ENCODE assay signal across 19 cellular contexts in the genomic region with DNA sequence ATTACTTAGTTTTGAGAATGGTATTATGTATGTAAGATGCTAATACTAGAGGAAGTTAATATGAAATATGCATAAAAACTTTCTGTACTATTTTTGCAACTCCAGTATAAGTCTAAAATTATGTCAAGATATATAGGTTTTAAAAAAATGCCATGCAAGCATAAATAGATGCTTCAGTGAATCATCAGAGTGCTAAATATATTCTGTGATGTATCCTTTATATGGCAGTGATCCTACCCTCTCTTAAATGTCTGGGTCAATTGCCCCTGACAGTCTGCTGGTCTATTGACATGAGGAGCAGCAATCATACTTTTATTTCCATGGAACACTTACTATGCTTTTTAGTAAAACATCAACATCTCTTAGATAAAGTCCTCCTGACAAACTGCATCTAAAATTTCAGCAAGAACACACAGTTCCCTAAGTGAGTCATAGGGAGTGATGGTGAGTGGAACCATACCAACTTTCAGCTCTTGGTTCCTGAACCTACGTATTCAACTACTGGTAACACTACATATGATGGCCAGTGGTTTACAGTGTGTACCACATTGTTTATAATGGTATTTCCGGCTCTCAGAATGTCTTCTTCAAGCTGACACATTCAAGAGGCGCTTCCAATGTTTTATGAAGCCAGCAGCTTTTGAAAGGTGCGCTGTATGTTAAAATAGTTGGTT.
A peak's percentile ranks its signal among the peaks of the same experiment; 100 is the strongest.
DNase-seq lines count a peak whose midpoint lies in the region; ATAC-seq and TF ChIP-seq lines count a peak whose summit lies in the region.
"Had no signal": no experiment of that assay in that cellular context is flagged by ENCODE, and none has a peak within 500 bp of the region (broad histone marks: within the 10 kb centered on the region; RNA-seq: fewer than 3 reads in every experiment).

No MANE protein-coding gene starts in this region.

- DNase-seq in ELR (ENCODE audit: low read depth) = peak; percentile 70
- DNase-seq in MV-4-11 (lab: John Stamatoyannopoulos, UW) = peak; percentile 27
- peak; percentile 23 for DNase-seq in epithelial cell of esophagus (ENCODE audit: low read depth)
- DNase-seq in skeletal muscle cell (ENCODE audit: low read depth) = peak; percentile 80
- no peak for DNase-seq in GM19238 (ENCODE audit: insufficient read length, low spot score)
- no peak for DNase-seq in islet precursor cell
- DNase-seq: activated CD4-positive, alpha-beta T cell treated with anti-CD3 and anti-CD28 coated beads for 1 hour; activated CD8-positive, alpha-beta memory T cell treated with anti-CD3 and anti-CD28 coated beads, Interleukin-2, amount 10 ng/mL, durations not matched to agents 7 days and 5 days; activated gamma-delta T cell treated with Interleukin-2 at 50 U/mL for 16 hours; body of pancreas; esophagus squamous epithelium; naive thymus-derived CD4-positive, alpha-beta T cell; NCI-H1092 treated with DMSO at 0.1 percent for 48 hours; NCI-H345; stomach had no signal

- H3K4me3 ChIP-seq in epithelial cell of esophagus (ENCODE audit: low read length) (no peak overlapping the region), skeletal muscle cell (ENCODE audit: low read depth, low read length) (no peak overlapping the region)
- H3K4me3 ChIP-seq: BLaER1 treated with 17β-estradiol and CSF1 and Interleukin-3, amounts not matched to agents 10 nM and 100 nM; body of pancreas; esophagus squamous epithelium; GM23338; stomach had no signal

- no peak for ATAC-seq in GM18868 (IDR thresholded peaks at IDR 0.05; ENCODE audit: unreplicated experiment)
- ATAC-seq in HG03457 (IDR thresholded peaks at IDR 0.05; ENCODE audit: unreplicated experiment) = no peak
- ATAC-seq: activated CD8-positive, alpha-beta memory T cell treated with anti-CD3 and anti-CD28 coated beads, Interleukin-2, amount 10 ng/mL, durations not matched to agents 7 days and 5 days; body of pancreas; GM23338; naive thymus-derived CD4-positive, alpha-beta T cell had no signal

- TF ChIP-seq CTCF in epithelial cell of esophagus (IDR thresholded peaks at IDR 0.05; ENCODE audit: insufficient read depth, low read depth, low read length, missing control alignments) = no peak

Comparison
In these comparisons a context has a peak if more than half of its experiments do, and no peak if none do; other contexts are left out.
1. DNase-seq: peak in ELR (single experiment), MV-4-11 (single experiment), epithelial cell of esophagus (single experiment) and skeletal muscle cell (single experiment); none in GM19238 (single experiment) and islet precursor cell (single experiment).